In genomic region chr4:38868055-38868965, GRCh38 we compare ENCODE assay signal across 8 cellular contexts. TPM values are rescaled to one million over a fixed set of nuclear protein-coding genes. Genes with fewer than 3 reads are reported as not detected.
A peak's percentile ranks its signal among the peaks of the same experiment; 100 is the strongest.
DNase-seq lines count a peak whose midpoint lies in the region; ATAC-seq and TF ChIP-seq lines count a peak whose summit lies in the region.

No MANE protein-coding gene starts in this region.

- H3K18ac ChIP-seq in IMR-90 (ENCODE audit: low read depth, low read length) = peak overlapping the region; percentile 70

- H3K23ac ChIP-seq in IMR-90 (ENCODE audit: low read depth, low read length) = peak overlapping the region; percentile 83

- POLR2A ChIA-PET in IMR-90 (lab: Charles Lee; ENCODE audit: unreplicated experiment) = interaction anchor here (0.5 to 0.6 kb wide), 5 partner anchors 67 to 749 kb away, joined by 3 to 7 read pairs (median 3); no protein-coding TSS in a partner anchor

- peak overlapping the region; percentile 96 for H2AK9ac ChIP-seq in IMR-90 (replicated peaks; ENCODE audit: low read depth, low read length, poor library complexity)

- CTCF ChIA-PET in IMR-90 (lab: Yijun Ruan, JAX) = no interaction called here

- H3K4me2 ChIP-seq in DOHH2 (ENCODE audit: low read length) = peak overlapping the region; percentile 83
- H3K4me2 ChIP-seq in IMR-90 (ENCODE audit: low read depth, low read length) = peak overlapping the region; percentile 91

- no peaks in the 10 kb centered on the region for H3K79me2 ChIP-seq in DOHH2 (ENCODE audit: control insufficient read depth, low read length)

- dilution Hi-C loops in IMR-90 (cut with HindIII; ENCODE audit: low sequenced_read_pairs, unreplicated experiment) = no loop called here

- H4K20me1 ChIP-seq in DOHH2 (ENCODE audit: control insufficient read depth, insufficient read depth, low read depth, low read length) (no peaks in the 10 kb centered on the region), IMR-90 (ENCODE audit: insufficient read depth, low read length) (peaks cover 35% of the 10 kb centered on the region)

- peak overlapping the region; percentile 100 for H4K91ac ChIP-seq in IMR-90 (ENCODE audit: insufficient read depth, low read depth, low read length)

- peaks cover 15 to 49% of the 10 kb centered on the region in 2 experiments for H3K79me1 ChIP-seq in IMR-90 (ENCODE audit: low read depth in 1 of 2, low read length in 2 of 2)

- H2BK5ac ChIP-seq in IMR-90 (ENCODE audit: low read depth, low read length, poor library complexity, severe bottlenecking) = peak overlapping the region; percentile 99

- ATAC-seq in IMR-90 (ENCODE audit: low read depth) (peak; percentile 25), right lobe of liver (peak; percentile 41 to 64 (median 58)), HG03469 (IDR thresholded peaks at IDR 0.05; ENCODE audit: unreplicated experiment) (no peak)
- ATAC-seq in central memory CD8-positive, alpha-beta T cell (replicated peaks; ENCODE audit: extremely low read depth, poor library complexity, severe bottlenecking) = no peak

- 0 out of 2 replicates have a peak, but pooled peaks cover 4% of the 10 kb centered on the region for H3F3A ChIP-seq in DOHH2 (ENCODE audit: control insufficient read depth, insufficient read depth)

- H2BK20ac ChIP-seq in IMR-90 (ENCODE audit: low read depth, low read length) = peak overlapping the region; percentile 20; the same call in 1 of the 2 replicates

- peak overlapping the region; percentile 100 for H2AK5ac ChIP-seq in IMR-90 (ENCODE audit: low read depth, low read length)

- H2BK120ac ChIP-seq in IMR-90 (ENCODE audit: low read depth, low read length) = peak overlapping the region; percentile 38

- H3K36me3 ChIP-seq in DOHH2 (ENCODE audit: control insufficient read depth, low read length) (no peaks in the 10 kb centered on the region), IMR-90 (ENCODE audit: control insufficient read depth, insufficient read depth, low read length) (peaks cover 14% of the 10 kb centered on the region), right lobe of liver (peaks cover 0 to 8% (median 2%) of the 10 kb centered on the region in 4 donors), testis (ENCODE audit: low read depth, missing control alignments) (no peaks in the 10 kb centered on the region)

- peak overlapping the region; percentile 89 to 92 for H4K8ac ChIP-seq in IMR-90 (ENCODE audit: low read depth in 2 of 2, low read length in 2 of 2)

- H3K4me3 ChIP-seq in DOHH2 (ENCODE audit: low read length) (peak overlapping the region; percentile 72), IMR-90 (ENCODE audit: insufficient read depth, low read depth, low read length) (peak overlapping the region; percentile 92), right lobe of liver (peak overlapping the region; percentile 65 to 75 (median 71)), testis (peak overlapping the region; percentile 81 to 95)

- H3K27me3 Mint-ChIP-seq in central memory CD8-positive, alpha-beta T cell = peaks cover 59% of the 10 kb centered on the region

- no peak overlapping the region for H3K27ac Mint-ChIP-seq in central memory CD8-positive, alpha-beta T cell (ENCODE audit: low read depth)

- peak overlapping the region; percentile 88 for H2AFZ ChIP-seq in IMR-90 (replicated peaks; ENCODE audit: low read length, poor library complexity)

- H3K9me3 ChIP-seq in DOHH2 (ENCODE audit: control insufficient read depth, insufficient read depth, low read length) (no peaks in the 10 kb centered on the region), IMR-90 (ENCODE audit: control insufficient read depth, insufficient read depth, low read length) (no peaks in the 10 kb centered on the region), right lobe of liver (no peaks in the 10 kb centered on the region), testis (no peaks in the 10 kb centered on the region)

- TF ChIP-seq CTCF in DOHH2 (IDR thresholded peaks at IDR 0.05; ENCODE audit: low read depth, low read length, poor library complexity, severe bottlenecking) (no peak), IMR-90 (conservative IDR thresholded peaks at IDR 0.05; ENCODE audit: low read depth, low read length) (no peak), right lobe of liver (IDR thresholded peaks at IDR 0.05) (no peak), testis (IDR thresholded peaks at IDR 0.05) (no peak)

- H3K4ac ChIP-seq in IMR-90 (ENCODE audit: low read depth, low read length) = peak overlapping the region; percentile 94

- intact Hi-C loops in IMR-90 (cut with micrococcal nuclease) = no loop called here
- intact Hi-C loops in right lobe of liver (cut with DNase I) = no loop called here
- intact Hi-C loops in testis (cut with DNase I; ENCODE audit: low total_unique reads) = no loop called here

- H2BK15ac ChIP-seq in IMR-90 (ENCODE audit: low read depth, low read length) = peak overlapping the region; percentile 10; the same call in 1 of the 3 replicates

- H3K56ac ChIP-seq in IMR-90 (ENCODE audit: extremely low read depth, insufficient read depth, low read length) = peak overlapping the region; percentile 97

- H4K5ac ChIP-seq in IMR-90 (ENCODE audit: low read depth, low read length) = peak overlapping the region; percentile 85

- H3K9me2 ChIP-seq in DOHH2 (replicated peaks; ENCODE audit: control insufficient read depth, low read length) = no peaks in the 10 kb centered on the region

- TF ChIP-seq RAD21 in IMR-90 (IDR thresholded peaks at IDR 0.05; ENCODE audit: low read length) = no peak

- TSS peak; percentile 31 for BruUV-seq in IMR-90 (replicated peaks; lab: Mats Ljungman, UMichigan)

- H3K36me3 Mint-ChIP-seq in central memory CD8-positive, alpha-beta T cell (ENCODE audit: insufficient read depth) = no peaks in the 10 kb centered on the region

- H3K4me1 ChIP-seq in DOHH2 (ENCODE audit: control insufficient read depth, low read length) (peaks cover 12% of the 10 kb centered on the region), IMR-90 (ENCODE audit: control insufficient read depth, insufficient read depth, low read length) (peaks cover 23% of the 10 kb centered on the region), right lobe of liver (peaks cover 0 to 50% (median 12%) of the 10 kb centered on the region in 4 donors), testis (peaks cover 30% of the 10 kb centered on the region)

- 0% methylated on average over 4 of the region's 30 CpGs; no CpG with 5 or more reads in 1 of the 2 experiments for WGBS in IMR-90 (ENCODE audit: extremely low coverage in 2 of 2, insufficient read length in 1 of 2), 2 experiments
- WGBS in right lobe of liver (ENCODE audit: insufficient coverage, low coverage, low lambda C conversion rate, missing lambda C conversion rate) = 20% methylated on average over 7 of the region's 30 CpGs
- 2 to 9% methylated on average over 21 to 30 of the region's 30 CpGs for WGBS in testis, 2 donors

- no peaks in the 10 kb centered on the region for H3K27me3 ChIP-seq in DOHH2 (ENCODE audit: control insufficient read depth, low read length)
- H3K27me3 ChIP-seq in IMR-90 (ENCODE audit: control insufficient read depth, insufficient read depth, low read length) = no peaks in the 10 kb centered on the region
- no peaks in the 10 kb centered on the region for H3K27me3 ChIP-seq in right lobe of liver
- H3K27me3 ChIP-seq in testis = no peaks in the 10 kb centered on the region

- H3K4me3 Mint-ChIP-seq in central memory CD8-positive, alpha-beta T cell = peak overlapping the region; percentile 61

- in situ Hi-C loops in IMR-90 (cut with MboI; ENCODE audit: low sequenced_read_pairs) = no loop called here

- no peak; the same call in 1 of the 2 replicates for TF ChIP-seq POLR2A in IMR-90 (IDR thresholded peaks at IDR 0.05; ENCODE audit: low read depth, low read length)
- no peak for TF ChIP-seq POLR2A in right lobe of liver (IDR thresholded peaks at IDR 0.05)
- TF ChIP-seq POLR2A in testis (IDR thresholded peaks at IDR 0.05) = no peak

- DNase-seq in IMR-90 (peak; percentile 60), right lobe of liver (peak; percentile 62 to 82 (median 73)), testis (peak; percentile 64), NCI-H2107 treated with DMSO at 0.1 percent for 48 hours (lab: John Stamatoyannopoulos, UW; ENCODE audit: unreplicated experiment) (no peak), Kasumi-1 (lab: John Stamatoyannopoulos, UW) (no peak)
- DNase-seq in central memory CD8-positive, alpha-beta T cell (ENCODE audit: low spot score in 2 of 2) = no peak

- H3K9ac ChIP-seq in IMR-90 (ENCODE audit: low read depth, low read length) = peak overlapping the region; percentile 99

- no peaks in the 10 kb centered on the region for H3K4me1 Mint-ChIP-seq in central memory CD8-positive, alpha-beta T cell

- no peak overlapping the region for H3K27ac ChIP-seq in DOHH2 (ENCODE audit: low read depth, low read length)
- H3K27ac ChIP-seq in IMR-90 (ENCODE audit: insufficient read depth, low read length) = peak overlapping the region; percentile 98
- peak overlapping the region; percentile 94 to 98 (median 97) for H3K27ac ChIP-seq in right lobe of liver
- H3K27ac ChIP-seq in testis = peak overlapping the region; percentile 94 to 97

- H3K9me1 ChIP-seq in IMR-90 (ENCODE audit: insufficient read depth, low read length) = peaks cover 8% of the 10 kb centered on the region

- H3K14ac ChIP-seq in IMR-90 (replicated peaks; ENCODE audit: low read depth, low read length) = peak overlapping the region; percentile 91

- H3K9me3 Mint-ChIP-seq in central memory CD8-positive, alpha-beta T cell = no peaks in the 10 kb centered on the region

TF ChIP-seq in IMR-90, 13 proteins besides CTCF, POLR2A, EP300 and RAD21:
- TF ChIP-seq FOS (IDR thresholded peaks at IDR 0.05; ENCODE audit: low read depth, low read length) (no peak), MXI1 (IDR thresholded peaks at IDR 0.05; ENCODE audit: borderline replicate concordance, low read depth, low read length) (peak; percentile 41; the same call in 1 of the 2 replicates)

RNA-seq across cellular contexts. Expression of gene FAM114A1, which starts 0.7 kb away (rescaled TPM):
- total RNA-seq in IMR-90 (2012; rRNA removed) (507 and 649 TPM in 2 replicates), right lobe of liver (10 to 100 TPM; 55.3 to 88.9 (median 69.4) TPM), testis (10 to 100 TPM; 76.5 to 96.2 TPM)
- polyA plus RNA-seq in IMR-90 (2012; rRNA removed) (135 and 152 TPM in 2 replicates), testis (ENCODE audit: insufficient read depth, low read depth, low replicate concordance) (30.9 TPM)
- 212 and 266 TPM in 2 replicates for polyA plus RNA-seq in IMR-90 (2012; cell fraction: cytosol; rRNA removed)
- 98.5 and 144 TPM in 2 replicates for polyA plus RNA-seq in IMR-90 (2012; cell fraction: nucleus; rRNA removed; ENCODE audit: low replicate concordance)

RNA-seq across cellular contexts. Expression of gene TLR6, which starts 11.7 kb away (rescaled TPM):
- 3.9 and 4.4 TPM in 2 replicates for total RNA-seq in IMR-90 (2012; rRNA removed)
- polyA plus RNA-seq in IMR-90 (2012; rRNA removed) = 0.96 and 1.4 TPM in 2 replicates
- polyA plus RNA-seq in IMR-90 (2012; cell fraction: cytosol; rRNA removed) = 0.26 and 0.27 TPM in 2 replicates
- 0.40 and 3.5 TPM in 2 replicates for polyA plus RNA-seq in IMR-90 (2012; cell fraction: nucleus; rRNA removed; ENCODE audit: low replicate concordance)
- 1 to 10 TPM; 1.2 to 3.4 (median 2.4) TPM for total RNA-seq in right lobe of liver
- 1 to 10 TPM in 1 of 2 donors, under 1 TPM in 1; 0.47 to 1.2 TPM for total RNA-seq in testis
- 1.8 TPM for polyA plus RNA-seq in testis (ENCODE audit: insufficient read depth, low read depth, low replicate concordance)

Comparison
In these comparisons a context has a peak if more than half of its experiments do, and no peak if none do; other contexts are left out.
1. ATAC-seq: peak in IMR-90 (single experiment) and right lobe of liver (4 of 4); none in central memory CD8-positive, alpha-beta T cell (single experiment) and HG03469 (single experiment).
2. DNase-seq: peak in IMR-90 (single experiment), right lobe of liver (3 of 3) and testis (single experiment); none in central memory CD8-positive, alpha-beta T cell (0 of 2), NCI-H2107 treated with DMSO at 0.1 percent for 48 hours (single experiment) and Kasumi-1 (0 of 2).
3. Peak in every context shown above with its lines, with median percentiles within 50 percentile points of each other: H3K4me3 ChIP-seq.